9 cellular contexts compared by ENCODE assay signal in genomic region chr14:61568572-61569011, GRCh38.
DNase-seq lines count a peak whose midpoint lies in the region; ATAC-seq and TF ChIP-seq lines count a peak whose summit lies in the region.
"Had no signal": no experiment of that assay in that cellular context is flagged by ENCODE, and none has a peak within 500 bp of the region (broad histone marks: within the 10 kb centered on the region; RNA-seq: fewer than 3 reads in every experiment).

No MANE protein-coding gene starts in this region.

- H3K9me3 Mint-ChIP-seq in progenitor cell of endocrine pancreas (ENCODE audit: low read depth): no peaks in the 10 kb centered on the region

- DNase-seq in activated T-cell treated with anti-CD3 and anti-CD28 coated beads for 1 hour (ENCODE audit: low read depth) (peak; percentile 36), foreskin keratinocyte (no peak), progenitor cell of endocrine pancreas (ENCODE audit: low spot score, unreplicated experiment) (peak; percentile 22), AG08396 (ENCODE audit: low spot score) (no peak)

- H3K4me3 ChIP-seq in Loucy (ENCODE audit: low read length, poor library complexity, severe bottlenecking): no peak overlapping the region
- H3K4me3 ChIP-seq: SK-N-MC had no signal

- ATAC-seq in GM21619 (IDR thresholded peaks at IDR 0.05; ENCODE audit: unreplicated experiment): peak; percentile 77
- peak; percentile 36 for ATAC-seq in foreskin keratinocyte
- no peak for ATAC-seq in SK-N-SH treated with all-trans-retinoic acid at 6 μM for 48 hours

- no peaks in the 10 kb centered on the region for H3F3A ChIP-seq in Loucy (ENCODE audit: low read depth)

- H3K4me3 Mint-ChIP-seq in progenitor cell of endocrine pancreas (ENCODE audit: low read depth): peak overlapping the region; percentile 65

- no peaks in the 10 kb centered on the region for H3K27me3 ChIP-seq in Loucy (ENCODE audit: insufficient read depth, low read length, poor library complexity, severe bottlenecking)
- H3K27me3 ChIP-seq in foreskin keratinocyte: no peaks in the 10 kb centered on the region

- H3K36me3 Mint-ChIP-seq in progenitor cell of endocrine pancreas (ENCODE audit: insufficient read depth): no peaks in the 10 kb centered on the region

- H3K36me3 ChIP-seq in Loucy (ENCODE audit: insufficient read depth, low read length): no peaks in the 10 kb centered on the region

- TF ChIP-seq CTCF in Loucy (conservative IDR thresholded peaks at IDR 0.05; ENCODE audit: low read length) (no peak), foreskin keratinocyte (conservative IDR thresholded peaks at IDR 0.05) (peak; percentile 19), progenitor cell of endocrine pancreas (IDR thresholded peaks at IDR 0.05; ENCODE audit: unreplicated experiment) (peak; percentile 33)

- H3K4me1 ChIP-seq in Loucy (ENCODE audit: insufficient read depth, low read length, poor library complexity, severe bottlenecking) (peaks cover 20% of the 10 kb centered on the region), foreskin keratinocyte (peaks cover 45% of the 10 kb centered on the region)

- no peaks in the 10 kb centered on the region for H3K9me3 ChIP-seq in Loucy (ENCODE audit: insufficient read depth, low read depth, low read length)

- peaks cover 26% of the 10 kb centered on the region for H3K4me1 Mint-ChIP-seq in progenitor cell of endocrine pancreas (ENCODE audit: low read depth)

- H3K27me3 Mint-ChIP-seq in progenitor cell of endocrine pancreas: peaks cover 33% of the 10 kb centered on the region

- no peak overlapping the region for H3K9ac ChIP-seq in Loucy (ENCODE audit: low read depth, low read length, poor library complexity, severe bottlenecking)

- H4K20me1 ChIP-seq in Loucy (ENCODE audit: insufficient read depth, low read length, poor library complexity, severe bottlenecking): no peaks in the 10 kb centered on the region

- H3K4me2 ChIP-seq in Loucy (ENCODE audit: low read depth, low read length, poor library complexity, severe bottlenecking): peak overlapping the region; percentile 25

- no peaks in the 10 kb centered on the region for H3K79me2 ChIP-seq in Loucy (ENCODE audit: insufficient read depth, low read length)

- H3K9me2 ChIP-seq in Loucy (replicated peaks; ENCODE audit: low read depth, low read length): no peaks in the 10 kb centered on the region

- H2AFZ ChIP-seq in Loucy (ENCODE audit: low read length): no peak overlapping the region

- peak overlapping the region; percentile 6 for H3K27ac Mint-ChIP-seq in progenitor cell of endocrine pancreas

- peak overlapping the region; percentile 11 for H3K27ac ChIP-seq in foreskin keratinocyte
- H3K27ac ChIP-seq: SK-N-MC had no signal

- peak; percentile 31 for TF ChIP-seq POLR2A in GM10847 (IDR thresholded peaks at IDR 0.05; ENCODE audit: extremely low read depth, insufficient read length)

TF ChIP-seq in SK-N-SH treated with all-trans-retinoic acid at 6 μM for 48 hours, 23 proteins besides CTCF, POLR2A, EP300 and RAD21:
- no peak for TF ChIP-seq ZFP30 (CRISPR knock-in tag; IDR thresholded peaks at IDR 0.05)
- no peak for TF ChIP-seq TCF4 (CRISPR knock-in tag; IDR thresholded peaks at IDR 0.05; ENCODE audit: borderline replicate concordance)
- no peak for TF ChIP-seq PATZ1 (CRISPR knock-in tag; IDR thresholded peaks at IDR 0.05; ENCODE audit: borderline replicate concordance)
- no peak for TF ChIP-seq ZNF70 (CRISPR knock-in tag; IDR thresholded peaks at IDR 0.05)
- TF ChIP-seq CREB5 (CRISPR knock-in tag; IDR thresholded peaks at IDR 0.05; ENCODE audit: low read depth): no peak
- no peak for TF ChIP-seq ESRRG (CRISPR knock-in tag; IDR thresholded peaks at IDR 0.05)
- TF ChIP-seq GLIS3 (CRISPR knock-in tag; IDR thresholded peaks at IDR 0.05): no peak
- no peak for TF ChIP-seq ARNTL (CRISPR knock-in tag; IDR thresholded peaks at IDR 0.05; ENCODE audit: borderline replicate concordance, low read depth)
- TF ChIP-seq TSHZ2 (CRISPR knock-in tag; IDR thresholded peaks at IDR 0.05): no peak
- no peak for TF ChIP-seq PPARA (CRISPR knock-in tag; IDR thresholded peaks at IDR 0.05; ENCODE audit: borderline replicate concordance)
- TF ChIP-seq OSR1 (CRISPR knock-in tag; IDR thresholded peaks at IDR 0.05): no peak
- no peak for TF ChIP-seq SNAI2 (CRISPR knock-in tag; IDR thresholded peaks at IDR 0.05)
- no peak for TF ChIP-seq ZNF8 (CRISPR knock-in tag; IDR thresholded peaks at IDR 0.05)
- TF ChIP-seq ISL1 (CRISPR knock-in tag; IDR thresholded peaks at IDR 0.05): no peak
- no peak for TF ChIP-seq TOX (CRISPR knock-in tag; IDR thresholded peaks at IDR 0.05; ENCODE audit: borderline replicate concordance)
- TF ChIP-seq BACH2 (CRISPR knock-in tag; IDR thresholded peaks at IDR 0.05; ENCODE audit: borderline replicate concordance): no peak
- no peak for TF ChIP-seq POU6F1 (CRISPR knock-in tag; IDR thresholded peaks at IDR 0.05; ENCODE audit: borderline replicate concordance, low read depth)
- TF ChIP-seq CSDC2 (CRISPR knock-in tag; IDR thresholded peaks at IDR 0.05): no peak
- no peak for TF ChIP-seq ZFP3 (CRISPR knock-in tag; IDR thresholded peaks at IDR 0.05)
TF ChIP-seq in SK-N-SH treated with all-trans-retinoic acid at 6 μM for 48 hours: peak in this region for 0.

Comparison
In these comparisons a context has a peak if more than half of its experiments do, and no peak if none do; other contexts are left out.
1. DNase-seq: peak in activated T-cell treated with anti-CD3 and anti-CD28 coated beads for 1 hour (single experiment) and progenitor cell of endocrine pancreas (single experiment); none in foreskin keratinocyte (0 of 2) and AG08396 (single experiment).